22 cellular contexts compared by ENCODE assay signal in the genomic region with DNA sequence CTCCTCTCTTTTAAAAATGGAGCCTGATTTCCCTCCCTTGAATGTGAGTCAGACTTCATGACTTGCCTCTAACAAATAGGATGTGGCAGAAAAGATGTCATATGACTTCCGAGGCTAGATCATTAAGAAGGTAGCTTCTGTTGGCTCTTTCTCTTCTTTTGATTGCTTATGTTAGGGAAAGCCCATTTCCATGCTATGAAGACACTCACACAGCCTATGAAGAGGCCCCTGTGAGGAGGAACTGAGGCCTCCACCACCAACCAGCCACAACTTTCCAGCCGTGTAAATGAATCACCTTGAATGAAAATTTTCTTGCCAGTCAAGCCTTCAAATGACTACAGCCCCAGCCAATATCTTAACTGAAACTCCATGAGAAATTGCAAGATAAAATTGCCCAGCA.
"Had no signal": no experiment of that assay in that cellular context is flagged by ENCODE, and none has a peak within 500 bp of the region (broad histone marks: within the 10 kb centered on the region; RNA-seq: fewer than 3 reads in every experiment).

No MANE protein-coding gene starts in this region.

- H3K9me3 ChIP-seq: gastrocnemius medialis, left ventricle myocardium inferior, lower lobe of right lung, neutrophil, psoas muscle, spleen, tibial artery, upper lobe of left lung had no signal

- H3K27me3 ChIP-seq: dorsolateral prefrontal cortex, gastrocnemius medialis, heart right ventricle, neutrophil, spleen, tibial artery, upper lobe of left lung had no signal

- H3K4me3 ChIP-seq: dorsolateral prefrontal cortex, gastrocnemius medialis, heart right ventricle, left ventricle myocardium inferior, lower lobe of right lung, psoas muscle, spleen, tibial artery, upper lobe of left lung had no signal

- H3K27ac ChIP-seq: dorsolateral prefrontal cortex, gastrocnemius medialis, heart right ventricle, left ventricle myocardium inferior, lower lobe of right lung, neutrophil, psoas muscle, spleen, tibial artery, upper lobe of left lung had no signal

- H3K36me3 ChIP-seq: gastrocnemius medialis, heart right ventricle, left ventricle myocardium inferior, lower lobe of right lung, neutrophil, spleen, tibial artery, upper lobe of left lung had no signal

- ATAC-seq: gastrocnemius medialis, heart right ventricle, left cardiac atrium, lower lobe of right lung, psoas muscle, sciatic nerve had no signal

- H3K4me1 ChIP-seq: heart right ventricle, left ventricle myocardium inferior, lower lobe of right lung, psoas muscle, spleen, tibial artery, upper lobe of left lung had no signal

- DNase-seq: cortex of kidney; dorsolateral prefrontal cortex; effector CD8-positive, alpha-beta T cell; gastrocnemius medialis; heart right ventricle; islet precursor cell; left cardiac atrium; left ventricle myocardium inferior; lower lobe of right lung; mesenchymal stem cell; midbrain; naive B cell; psoas muscle; spleen; stimulated activated CD4-positive, alpha-beta T cell treated with anti-CD3 and anti-CD28 coated beads, Interleukin-15, amount 100 ng/mL, for 24 hours; stimulated activated CD4-positive, alpha-beta T cell treated with anti-CD3 and anti-CD28 coated beads, Interleukin-1b, Interleukin-23, amount 100 ng/mL, for 48 hours; stimulated activated CD4-positive, alpha-beta T cell treated with anti-CD3 and anti-CD28 coated beads, Interleukin-4, amount 100 ng/mL, for 24 hours; stimulated activated naive CD4-positive, alpha-beta T cell; tibial artery had no signal
